In the genomic region with DNA sequence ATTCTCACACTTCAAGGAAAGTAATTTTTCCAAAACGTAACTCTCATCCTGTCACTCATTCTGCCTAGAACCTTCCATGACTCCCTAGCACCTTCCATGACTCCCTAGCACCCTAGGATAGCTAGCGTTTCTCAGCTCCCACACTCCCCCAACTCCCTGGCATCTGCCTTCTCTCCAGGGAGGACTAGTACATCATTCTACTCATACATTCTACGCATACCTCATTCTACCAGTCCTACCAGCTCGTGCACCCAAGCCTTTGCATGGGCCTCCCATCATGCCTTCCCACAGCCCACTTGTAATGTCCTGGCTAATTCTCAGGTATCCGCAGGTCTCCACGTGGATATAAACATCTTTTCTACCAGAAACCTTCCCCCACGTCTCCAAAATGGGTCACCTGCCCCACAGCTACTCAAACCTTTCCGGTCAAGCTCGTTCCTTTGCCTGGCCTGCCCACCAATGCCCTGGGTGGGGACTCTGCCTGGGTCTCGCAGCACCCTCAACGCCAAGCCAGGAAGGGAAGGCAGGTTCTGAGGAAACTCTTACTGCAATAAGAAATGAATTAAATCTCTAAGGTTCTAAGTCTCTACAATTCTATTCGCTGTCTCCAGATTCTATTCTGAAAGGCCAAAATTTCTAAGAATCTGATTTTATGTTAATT, we compare ENCODE assay signal across 8 cellular contexts. TPM values are rescaled to one million over a fixed set of nuclear protein-coding genes. Genes with fewer than 3 reads are reported as not detected.
A peak's percentile ranks its signal among the peaks of the same experiment; 100 is the strongest.
DNase-seq lines count a peak whose midpoint lies in the region; ATAC-seq and TF ChIP-seq lines count a peak whose summit lies in the region.

No MANE protein-coding gene starts in this region.

- H3K4me1 Mint-ChIP-seq in activated CD8-positive, alpha-beta T cell treated with anti-CD3 and anti-CD28 coated beads, Interleukin-2, amount 10 ng/mL, durations not matched to agents 7 days and 5 days (ENCODE audit: low read depth) = peaks cover 23% of the 10 kb centered on the region

- no peak for ATAC-seq in activated CD8-positive, alpha-beta T cell treated with anti-CD3 and anti-CD28 coated beads, Interleukin-2, amount 10 ng/mL, durations not matched to agents 7 days and 5 days
- ATAC-seq in GM19324 (IDR thresholded peaks at IDR 0.05; ENCODE audit: low FRiP score, unreplicated experiment) = no peak

- H3K4me2 ChIP-seq in smooth muscle cell = peak overlapping the region; percentile 84

- peaks cover under 1% of the 10 kb centered on the region; the same call in 1 of the 2 replicates for H3K36me3 ChIP-seq in iPS DF 6.9 (ENCODE audit: control insufficient read depth, insufficient read depth, low read length)
- no peaks in the 10 kb centered on the region for H3K36me3 ChIP-seq in smooth muscle cell (ENCODE audit: low read depth)

- H3K4me1 ChIP-seq in iPS DF 6.9 (ENCODE audit: control insufficient read depth, insufficient read depth, low read length) (peaks cover 11% of the 10 kb centered on the region), smooth muscle cell (ENCODE audit: low read depth) (peaks cover 14% of the 10 kb centered on the region)

- H3K27me3 ChIP-seq in iPS DF 6.9 (ENCODE audit: control insufficient read depth, insufficient read depth, low read length) (no peaks in the 10 kb centered on the region), smooth muscle cell (ENCODE audit: low read depth) (no peaks in the 10 kb centered on the region)

- peak overlapping the region; percentile 60 for H3K4me3 Mint-ChIP-seq in activated CD8-positive, alpha-beta T cell treated with anti-CD3 and anti-CD28 coated beads, Interleukin-2, amount 10 ng/mL, durations not matched to agents 7 days and 5 days

- H3F3A ChIP-seq in smooth muscle cell (ENCODE audit: low read depth) = no peaks in the 10 kb centered on the region

- POLR2A ChIA-PET in activated CD8-positive, alpha-beta T cell treated with anti-CD3 and anti-CD28 coated beads, Interleukin-2, amount 10 ng/mL, durations not matched to agents 7 days and 5 days (lab: Charles Lee) = no interaction called here

- peaks cover 7% of the 10 kb centered on the region for H3K79me2 ChIP-seq in smooth muscle cell (ENCODE audit: low read depth)

- no CpG with 5 or more reads among the region's 12 CpGs for WGBS in iPS DF 6.9 (ENCODE audit: insufficient coverage, insufficient read length)
- 49% methylated on average over 12 of the region's 12 CpGs for WGBS in smooth muscle cell (ENCODE audit: low lambda C conversion rate)

- peaks cover 29% of the 10 kb centered on the region for H4K20me1 ChIP-seq in smooth muscle cell (ENCODE audit: low read depth)

- DNase-seq in HFF-Myc (ENCODE audit: extremely low read depth, low read depth) (no peak), iPS DF 6.9 (ENCODE audit: low read depth, low spot score) (no peak), smooth muscle cell (lab: John Stamatoyannopoulos, UW; ENCODE audit: unreplicated experiment) (no peak), cortex of kidney (lab: John Stamatoyannopoulos, UW) (no peak), GOT3 (lab: John Stamatoyannopoulos, UW) (no peak), hippocampal formation (lab: John Stamatoyannopoulos, UW) (no peak)
- no peak for DNase-seq in activated CD8-positive, alpha-beta T cell treated with anti-CD3 and anti-CD28 coated beads, Interleukin-2, amount 10 ng/mL, durations not matched to agents 7 days and 5 days

- peaks cover 4% of the 10 kb centered on the region for H3K36me3 Mint-ChIP-seq in activated CD8-positive, alpha-beta T cell treated with anti-CD3 and anti-CD28 coated beads, Interleukin-2, amount 10 ng/mL, durations not matched to agents 7 days and 5 days (ENCODE audit: low read depth)

- peaks cover 8% of the 10 kb centered on the region for H3K27me3 Mint-ChIP-seq in activated CD8-positive, alpha-beta T cell treated with anti-CD3 and anti-CD28 coated beads, Interleukin-2, amount 10 ng/mL, durations not matched to agents 7 days and 5 days (ENCODE audit: low read depth)

- CTCF ChIA-PET in activated CD8-positive, alpha-beta T cell treated with anti-CD3 and anti-CD28 coated beads, Interleukin-2, amount 10 ng/mL, durations not matched to agents 7 days and 5 days (lab: Charles Lee) = interaction anchor here (3.1 kb wide), 1 partner anchor 20 kb away, joined by 19 read pairs; no protein-coding TSS in a partner anchor

- H3K9me3 Mint-ChIP-seq in activated CD8-positive, alpha-beta T cell treated with anti-CD3 and anti-CD28 coated beads, Interleukin-2, amount 10 ng/mL, durations not matched to agents 7 days and 5 days (ENCODE audit: insufficient read depth) = peaks cover 14% of the 10 kb centered on the region

- no peak overlapping the region for H3K27ac Mint-ChIP-seq in activated CD8-positive, alpha-beta T cell treated with anti-CD3 and anti-CD28 coated beads, Interleukin-2, amount 10 ng/mL, durations not matched to agents 7 days and 5 days

- peak overlapping the region; percentile 62 for H3K4me3 ChIP-seq in HFF-Myc (replicated peaks; ENCODE audit: low read depth, low read length)
- H3K4me3 ChIP-seq in iPS DF 6.9 (ENCODE audit: low read length) = peak overlapping the region; percentile 97; the same call in 1 of the 2 replicates
- peak overlapping the region; percentile 61 for H3K4me3 ChIP-seq in smooth muscle cell

- TF ChIP-seq CTCF in HFF-Myc (IDR thresholded peaks at IDR 0.05; ENCODE audit: low read depth, low read length, missing control alignments) (no peak), smooth muscle cell (IDR thresholded peaks at IDR 0.05; ENCODE audit: borderline replicate concordance, insufficient read depth, poor library complexity, severe bottlenecking) (no peak)

- H3K27ac ChIP-seq in iPS DF 6.9 (ENCODE audit: low read length) = no peak overlapping the region
- no peak overlapping the region for H3K27ac ChIP-seq in smooth muscle cell (ENCODE audit: low read depth)

- no peaks in the 10 kb centered on the region for H3K9me3 ChIP-seq in iPS DF 6.9 (ENCODE audit: control insufficient read depth, insufficient read depth, low read length)
- H3K9me3 ChIP-seq in smooth muscle cell (replicated peaks; ENCODE audit: low read depth) = no peaks in the 10 kb centered on the region

- peak overlapping the region; percentile 53 for H2AFZ ChIP-seq in smooth muscle cell (ENCODE audit: low read depth)

- H3K9ac ChIP-seq in smooth muscle cell (ENCODE audit: low read depth) = peak overlapping the region; percentile 11

RNA-seq across cellular contexts. Expression of a gene that starts 0.9 kb away (rescaled TPM):
- 1 to 10 TPM; 3.8 to 5.8 TPM for total RNA-seq in activated CD8-positive, alpha-beta T cell treated with anti-CD3 and anti-CD28 coated beads, Interleukin-2, amount 10 ng/mL, durations not matched to agents 7 days and 5 days
- total RNA-seq in smooth muscle cell = 6.6 and 10.5 TPM in 2 replicates
- 13.6 and 15.5 TPM in 2 replicates for polyA plus RNA-seq in smooth muscle cell

RNA-seq across cellular contexts. Expression of a gene that starts 12.0 kb away (rescaled TPM):
- total RNA-seq in activated CD8-positive, alpha-beta T cell treated with anti-CD3 and anti-CD28 coated beads, Interleukin-2, amount 10 ng/mL, durations not matched to agents 7 days and 5 days = 1 to 10 TPM; 7.9 to 8.8 TPM
- 1.7 and 2.6 TPM in 2 replicates for total RNA-seq in smooth muscle cell
- 2.9 and 4.0 TPM in 2 replicates for polyA plus RNA-seq in smooth muscle cell
